ENCODE assay signal across 13 cellular contexts in genomic region chr1:51867479-51868232, GRCh38.
"Had no signal": no experiment of that assay in that cellular context is flagged by ENCODE, and none has a peak within 500 bp of the region (broad histone marks: within the 10 kb centered on the region; RNA-seq: fewer than 3 reads in every experiment).

No MANE protein-coding gene starts in this region.

- H3K9me3 Mint-ChIP-seq: brain; dendritic cell treated with granulocyte-macrophage colony-stimulating factor and Interleukin-4, amounts not matched to agents 40 ng/mL and 50 ng/mL, for 4 days; T-cell had no signal

- H3K27me3 Mint-ChIP-seq: brain; dendritic cell treated with granulocyte-macrophage colony-stimulating factor and Interleukin-4, amounts not matched to agents 40 ng/mL and 50 ng/mL, for 4 days; T-cell had no signal

- H3K4me3 ChIP-seq: hepatocyte, thyroid gland had no signal

- ATAC-seq: T-cell had no signal

- H3K4me3 Mint-ChIP-seq: brain; dendritic cell treated with granulocyte-macrophage colony-stimulating factor and Interleukin-4, amounts not matched to agents 40 ng/mL and 50 ng/mL, for 4 days; T-cell had no signal

- H3K27me3 ChIP-seq: hepatocyte, thyroid gland had no signal

- H3K36me3 ChIP-seq: thyroid gland had no signal

- H3K27ac Mint-ChIP-seq: brain; dendritic cell treated with granulocyte-macrophage colony-stimulating factor and Interleukin-4, amounts not matched to agents 40 ng/mL and 50 ng/mL, for 4 days had no signal

- H3K4me1 ChIP-seq: thyroid gland had no signal

- DNase-seq: activated CD4-positive, alpha-beta T cell treated with anti-CD3 and anti-CD28 coated beads for 48 hours; activated gamma-delta T cell; amniotic stem cell; retina; stimulated activated CD4-positive, alpha-beta T cell treated with anti-CD3 and anti-CD28 coated beads, Interleukin-15, amount 100 ng/mL, for 24 hours; stimulated activated CD4-positive, alpha-beta T cell treated with anti-CD3 and anti-CD28 coated beads, Interleukin-4, amount 100 ng/mL, for 24 hours; T-cell; thyroid gland had no signal

- H3K27ac ChIP-seq: hepatocyte, thyroid gland, VCaP had no signal

- H3K9me3 ChIP-seq: thyroid gland had no signal

- FAIRE-seq: urothelium cell line had no signal
